In genomic region chr12:72647139-72647538, GRCh38 we compare ENCODE assay signal across 20 cellular contexts.
DNase-seq lines count a peak whose midpoint lies in the region; ATAC-seq and TF ChIP-seq lines count a peak whose summit lies in the region.
"Had no signal": no experiment of that assay in that cellular context is flagged by ENCODE, and none has a peak within 500 bp of the region (broad histone marks: within the 10 kb centered on the region; RNA-seq: fewer than 3 reads in every experiment).

No MANE protein-coding gene starts in this region.

- DNase-seq in GM10266 (ENCODE audit: extremely low spot score): no peak
- DNase-seq in dedifferentiated amniotic fluid mesenchymal stem cell (ENCODE audit: extremely low spot score): no peak
- DNase-seq: GDM1; KG1; NCI-H1092 treated with DMSO at 0.1 percent for 48 hours; NCI-H1436 treated with DMSO at 0.1 percent for 48 hours; NCI-H2029; NCI-H2227 treated with DMSO at 0.1 percent for 48 hours; NCI-H510A; NCI-H748 treated with DMSO at 0.1 percent for 48 hours; NK-92 treated with Interleukin-12 subunit alpha and Interleukin-12 subunit beta, amount 100 ng/mL, for 24 hours; SHP77 treated with DMSO at 0.1 percent for 48 hours; SW 1271; T-helper 17 cell had no signal

- peak; percentile 63 for ATAC-seq in GM18858 (IDR thresholded peaks at IDR 0.05; ENCODE audit: unreplicated experiment)
- peak; percentile 73 for ATAC-seq in HG02623 (IDR thresholded peaks at IDR 0.05; ENCODE audit: unreplicated experiment)
- peak; percentile 87 for ATAC-seq in HG03159 (IDR thresholded peaks at IDR 0.05; ENCODE audit: unreplicated experiment)
- ATAC-seq in HG03565 (IDR thresholded peaks at IDR 0.05; ENCODE audit: unreplicated experiment): peak; percentile 73
- ATAC-seq in GM19324 (IDR thresholded peaks at IDR 0.05; ENCODE audit: low FRiP score, unreplicated experiment): no peak
- ATAC-seq in GM21717 (IDR thresholded peaks at IDR 0.05; ENCODE audit: unreplicated experiment): no peak
- ATAC-seq: T-helper 17 cell had no signal

- no peak for TF ChIP-seq CTCF in GM10266 (IDR thresholded peaks at IDR 0.05; ENCODE audit: control insufficient read depth, insufficient read depth, low read depth, missing control alignments)

Comparison
In these comparisons a context has a peak if more than half of its experiments do, and no peak if none do; other contexts are left out.
1. ATAC-seq: peak in GM18858 (single experiment), HG02623 (single experiment), HG03159 (single experiment) and HG03565 (single experiment); none in GM19324 (single experiment) and GM21717 (single experiment).